In genomic region chr12:114481200-114481535, GRCh38 we compare ENCODE assay signal across 16 cellular contexts.
A peak's percentile ranks its signal among the peaks of the same experiment; 100 is the strongest.
DNase-seq lines count a peak whose midpoint lies in the region; ATAC-seq and TF ChIP-seq lines count a peak whose summit lies in the region.
"Had no signal": no experiment of that assay in that cellular context is flagged by ENCODE, and none has a peak within 500 bp of the region (broad histone marks: within the 10 kb centered on the region; RNA-seq: fewer than 3 reads in every experiment).

No MANE protein-coding gene starts in this region.

- no peaks in the 10 kb centered on the region for H3K79me2 ChIP-seq in neural progenitor cell (ENCODE audit: low read depth)

- H3F3A ChIP-seq in neural progenitor cell (ENCODE audit: low read depth), result no peaks in the 10 kb centered on the region

- H3K36me3 ChIP-seq in H7 (replicated peaks; ENCODE audit: control insufficient read depth, insufficient read depth, low read length) (no peaks in the 10 kb centered on the region), neural progenitor cell (no peaks in the 10 kb centered on the region)

- H3K27ac Mint-ChIP-seq in endothelial cell (ENCODE audit: unreplicated experiment), result no peak overlapping the region
- no peak overlapping the region for H3K27ac Mint-ChIP-seq in neural progenitor cell
- H3K27ac Mint-ChIP-seq: immature natural killer cell, progenitor cell of endocrine pancreas had no signal

- no peak overlapping the region for H2AFZ ChIP-seq in neural progenitor cell (replicated peaks)

- peaks cover 23% of the 10 kb centered on the region for H3K27me3 Mint-ChIP-seq in endothelial cell (ENCODE audit: unreplicated experiment)
- H3K27me3 Mint-ChIP-seq in neural progenitor cell (ENCODE audit: insufficient read depth, low read depth), result peaks cover 58% of the 10 kb centered on the region

- H3K9me3 Mint-ChIP-seq in endothelial cell (ENCODE audit: unreplicated experiment) (no peaks in the 10 kb centered on the region), neural progenitor cell (peaks cover 3% of the 10 kb centered on the region)

- H3K4me3 Mint-ChIP-seq in endothelial cell (ENCODE audit: unreplicated experiment) (no peak overlapping the region), neural progenitor cell (no peak overlapping the region)
- H3K4me3 Mint-ChIP-seq: CD4-positive, CD25-positive, alpha-beta regulatory T cell; immature natural killer cell had no signal

- H3K4me1 Mint-ChIP-seq in endothelial cell (ENCODE audit: unreplicated experiment) (peaks cover 22% of the 10 kb centered on the region), neural progenitor cell (peaks cover 2% of the 10 kb centered on the region)

- H3K4me3 ChIP-seq in H7 (ENCODE audit: insufficient read depth, low read depth, low read length) (no peak overlapping the region), neural progenitor cell (no peak overlapping the region)

- peaks cover 35% of the 10 kb centered on the region for H4K20me1 ChIP-seq in neural progenitor cell (ENCODE audit: low read depth)

- H3K9me3 ChIP-seq in neural progenitor cell (ENCODE audit: low read depth), result no peaks in the 10 kb centered on the region

- TF ChIP-seq CTCF in endothelial cell (IDR thresholded peaks at IDR 0.05; ENCODE audit: unreplicated experiment) (no peak), neural progenitor cell (IDR thresholded peaks at IDR 0.05) (no peak)

- no peaks in the 10 kb centered on the region for H3K36me3 Mint-ChIP-seq in endothelial cell (ENCODE audit: low read depth, unreplicated experiment)
- no peaks in the 10 kb centered on the region for H3K36me3 Mint-ChIP-seq in neural progenitor cell
- H3K36me3 Mint-ChIP-seq: CD4-positive, CD25-positive, alpha-beta regulatory T cell had no signal

- peak overlapping the region; percentile 66 for H3K4me2 ChIP-seq in neural progenitor cell

- peak; percentile 53 for DNase-seq in AG20443 (ENCODE audit: low spot score)
- DNase-seq in H7, result peak; percentile 35
- DNase-seq in endothelial cell (ENCODE audit: low spot score), result peak; percentile 22
- peak; percentile 38 for DNase-seq in neural progenitor cell (ENCODE audit: low spot score)
- no peak for DNase-seq in mesenteric fat pad (ENCODE audit: low spot score)
- DNase-seq: CD4-positive, CD25-positive, alpha-beta regulatory T cell; dermis blood vessel endothelial cell; immature natural killer cell; OCI-M1; stimulated activated CD4-positive, alpha-beta T cell treated with anti-CD3 and anti-CD28 coated beads, Interleukin-15, amount 100 ng/mL, for 24 hours; SW 1271 had no signal

- H3K27ac ChIP-seq in neural progenitor cell, result no peak overlapping the region
- H3K27ac ChIP-seq: VCaP had no signal

- ATAC-seq in HG03175 (IDR thresholded peaks at IDR 0.05; ENCODE audit: unreplicated experiment) (no peak), GM18517 (IDR thresholded peaks at IDR 0.05; ENCODE audit: unreplicated experiment) (no peak)
- ATAC-seq: HepG2 had no signal

- peaks cover 14% of the 10 kb centered on the region for H3K4me1 ChIP-seq in neural progenitor cell

- H3K9ac ChIP-seq in neural progenitor cell, result no peak overlapping the region

- H3K27me3 ChIP-seq in H7 (ENCODE audit: control insufficient read depth, insufficient read depth, low read length) (peaks cover 69% of the 10 kb centered on the region), neural progenitor cell (peaks cover 81% of the 10 kb centered on the region)
